8 cellular contexts compared by ENCODE assay signal in the genomic region with DNA sequence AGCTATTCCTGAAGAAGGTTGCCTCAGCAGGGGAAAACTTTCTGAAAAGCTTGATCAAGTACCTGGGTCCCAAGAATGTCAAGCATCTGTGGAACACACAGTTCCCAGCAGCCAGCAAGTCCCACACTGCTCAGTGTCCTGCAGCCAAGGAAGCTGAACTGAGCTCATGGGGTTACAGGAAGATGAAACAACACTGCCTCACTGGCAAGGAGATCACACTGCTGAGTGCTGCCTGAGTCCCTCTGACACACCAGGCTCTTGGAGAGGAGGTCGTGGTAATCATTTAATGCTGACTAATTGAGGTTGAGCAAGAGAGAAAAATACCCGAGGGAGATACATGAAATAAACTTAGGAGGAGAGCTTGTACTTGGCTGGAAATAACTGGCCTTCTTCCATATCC.
DNase-seq lines count a peak whose midpoint lies in the region; ATAC-seq and TF ChIP-seq lines count a peak whose summit lies in the region.

No MANE protein-coding gene starts in this region.

- peaks cover 54% of the 10 kb centered on the region for H3F3A ChIP-seq in PC-9 (ENCODE audit: insufficient read depth, low read depth)

- H3K36me3 ChIP-seq in PC-9 (ENCODE audit: low read depth) = 0 out of 2 replicates have a peak, but pooled peaks cover 4% of the 10 kb centered on the region
- no peaks in the 10 kb centered on the region for H3K36me3 ChIP-seq in mucosa of descending colon (ENCODE audit: low read depth)

- no peaks in the 10 kb centered on the region for H4K20me1 ChIP-seq in PC-9 (ENCODE audit: insufficient read depth)

- H3K4me3 ChIP-seq in PC-9 (peak overlapping the region; percentile 18; the same call in 1 of the 2 replicates), epithelial cell of proximal tubule (ENCODE audit: low read depth, low read length) (no peak overlapping the region), mucosa of descending colon (no peak overlapping the region)

- H3K4me1 ChIP-seq in PC-9 (replicated peaks; ENCODE audit: insufficient read depth) (peaks cover 53% of the 10 kb centered on the region), mucosa of descending colon (ENCODE audit: low read depth) (no peaks in the 10 kb centered on the region)

- TF ChIP-seq CTCF in PC-9 (conservative IDR thresholded peaks at IDR 0.05) = no peak
- TF ChIP-seq CTCF in epithelial cell of proximal tubule (conservative IDR thresholded peaks at IDR 0.05; ENCODE audit: low read depth, low read length) = peak; percentile 10
- TF ChIP-seq CTCF in mucosa of descending colon (IDR thresholded peaks at IDR 0.05) = no peak

- H3K27me3 ChIP-seq in PC-9 (ENCODE audit: insufficient read depth, low read depth) = no peaks in the 10 kb centered on the region

- peak overlapping the region; percentile 93 for H3K27ac ChIP-seq in PC-9

- H3K9me2 ChIP-seq in PC-9 (ENCODE audit: insufficient read depth) = no peaks in the 10 kb centered on the region

- intact Hi-C loops in PC-9 (cut with micrococcal nuclease; ENCODE audit: unreplicated experiment) (loop anchor here (2.0 kb wide), 2 partner anchors 140 to 286 kb away; partner anchors contain the start of genes DCAF6 and MPC2), mucosa of descending colon (cut with DNase I, micrococcal nuclease) (no loop called here)

- H3K4me2 ChIP-seq in PC-9 = peak overlapping the region; percentile 87

- H3K79me2 ChIP-seq in PC-9 (ENCODE audit: low read depth) = no peaks in the 10 kb centered on the region

- BruUV-seq in PC-9 (replicated peaks; lab: Mats Ljungman, UMichigan) = no TSS peak

- no peak overlapping the region; the same call in 1 of the 2 replicates for H2AFZ ChIP-seq in PC-9

- CTCF ChIA-PET in PC-9 (lab: Charles Lee) = interaction anchor here (0.5 to 0.7 kb wide), 5 partner anchors 83 to 757 kb away, joined by 3 to 8 read pairs (median 3); no protein-coding TSS in a partner anchor

- DNase-seq in GM04504 (ENCODE audit: low read depth) = peak; percentile 98
- peak; percentile 60 to 96 for DNase-seq in PC-9
- DNase-seq in epithelial cell of proximal tubule (ENCODE audit: low read depth) = peak; percentile 99
- DNase-seq in mucosa of descending colon = peak in 1 of 3 donors; percentile 35
- DNase-seq in NCI-H2081 treated with DMSO at 0.1 percent for 48 hours (lab: John Stamatoyannopoulos, UW) = no peak
- no peak for DNase-seq in central memory CD4-positive, alpha-beta T cell
- DNase-seq in NCI-H1105 treated with DMSO at 0.1 percent for 48 hours (lab: John Stamatoyannopoulos, UW) = no peak

- H3K9me3 ChIP-seq in PC-9 (ENCODE audit: insufficient read depth, low read depth) (0 out of 2 replicates have a peak, but pooled peaks cover under 1% of the 10 kb centered on the region), mucosa of descending colon (no peaks in the 10 kb centered on the region)

- ATAC-seq in mucosa of descending colon = peak; percentile 76
- no peak for ATAC-seq in GM21529 (IDR thresholded peaks at IDR 0.05; ENCODE audit: unreplicated experiment)

- POLR2A ChIA-PET in PC-9 (lab: Charles Lee; ENCODE audit: unreplicated experiment) = interaction anchor here (0.5 to 0.7 kb wide), 6 partner anchors 11 to 316 kb away, joined by 3 to 13 read pairs (median 4); no protein-coding TSS in a partner anchor

Comparison
In these comparisons a context has a peak if more than half of its experiments do, and no peak if none do; other contexts are left out.
1. DNase-seq: peak in GM04504 (single experiment), PC-9 (2 of 2) and epithelial cell of proximal tubule (single experiment); none in NCI-H2081 treated with DMSO at 0.1 percent for 48 hours (single experiment), central memory CD4-positive, alpha-beta T cell (single experiment) and NCI-H1105 treated with DMSO at 0.1 percent for 48 hours (single experiment).